24 cellular contexts compared by ENCODE assay signal in genomic region chr13:93947651-93948050, GRCh38.
"Had no signal": no experiment of that assay in that cellular context is flagged by ENCODE, and none has a peak within 500 bp of the region (broad histone marks: within the 10 kb centered on the region; RNA-seq: fewer than 3 reads in every experiment).

No MANE protein-coding gene starts in this region.

- H3K27me3 ChIP-seq: neural progenitor cell, ovary, right lobe of liver, sigmoid colon, stomach, thyroid gland, tibial nerve, upper lobe of left lung, vagina had no signal

- H2AFZ ChIP-seq: neural progenitor cell, parathyroid adenoma had no signal

- H3K36me3 ChIP-seq: neural progenitor cell, ovary, right lobe of liver, sigmoid colon, stomach, thoracic aorta, thyroid gland, tibial nerve, upper lobe of left lung, vagina had no signal

- ATAC-seq: psoas muscle; right cardiac atrium; right lobe of liver; stimulated activated effector memory CD8-positive, alpha-beta T cell treated with anti-CD3 and anti-CD28 coated beads, Interleukin-12 subunit alpha, Interleukin-12 subunit beta, amount 100 ng/mL, for 72 hours; stimulated activated naive B cell treated with anti-CD40 and anti-IgM and Interleukin-4, amounts not matched to agents 10 μg/mL and 1 μg/mL and 100 μg/mL, for 72 hours had no signal

- H3K9ac ChIP-seq: neural progenitor cell, parathyroid adenoma had no signal

- H3K9me3 ChIP-seq: ovary, psoas muscle, right lobe of liver, sigmoid colon, stomach, thoracic aorta, thyroid gland, tibial nerve, upper lobe of left lung, vagina had no signal

- H3K4me2 ChIP-seq: neural progenitor cell had no signal

- H3K4me3 ChIP-seq: neural progenitor cell, ovary, psoas muscle, right lobe of liver, sigmoid colon, stomach, thoracic aorta, thyroid gland, tibial nerve, upper lobe of left lung, vagina had no signal

- H3K79me2 ChIP-seq: parathyroid adenoma had no signal

- DNase-seq: occipital lobe; ovary; posterior cingulate gyrus; psoas muscle; right cardiac atrium; right lobe of liver; sigmoid colon; small intestine; stimulated activated CD4-positive, alpha-beta T cell treated with anti-CD3 and anti-CD28 coated beads, Interleukin-15, amount 100 ng/mL, for 24 hours; stimulated activated CD4-positive, alpha-beta T cell treated with anti-CD3 and anti-CD28 coated beads, Interleukin-2, amount 100 ng/mL, for 24 hours; stimulated activated CD4-positive, alpha-beta T cell treated with anti-CD3 and anti-CD28 coated beads, Interleukin-2, amount 100 ng/mL, for 48 hours; stimulated activated CD4-positive, alpha-beta T cell treated with anti-CD3 and anti-CD28 coated beads, Interleukin-4, amount 100 ng/mL, for 24 hours; stimulated activated naive B cell treated with anti-CD40 and anti-IgM and Interleukin-4, amounts not matched to agents 10 μg/mL and 1 μg/mL and 100 μg/mL, for 72 hours; stimulated activated naive CD4-positive, alpha-beta T cell treated with Interleukin-2 at 50 U/mL for 16 hours; stomach; thyroid gland; trophoblast cell; upper lobe of left lung had no signal

- H3K27ac ChIP-seq: neural progenitor cell, ovary, parathyroid adenoma, psoas muscle, right lobe of liver, sigmoid colon, stomach, thoracic aorta, thyroid gland, tibial nerve, upper lobe of left lung, vagina had no signal

- H3K4me1 ChIP-seq: neural progenitor cell, parathyroid adenoma, psoas muscle, right lobe of liver, stomach, thyroid gland, tibial nerve, upper lobe of left lung, vagina had no signal
